Comparison of ENCODE assay signal across 6 cellular contexts in genomic region chrX:95836517-95836916, GRCh38.
"Had no signal": no experiment of that assay in that cellular context is flagged by ENCODE, and none has a peak within 500 bp of the region (broad histone marks: within the 10 kb centered on the region; RNA-seq: fewer than 3 reads in every experiment).

No MANE protein-coding gene starts in this region.

- H3K27ac ChIP-seq: HL-60 had no signal

- FAIRE-seq: HepG2, HTR-8/SVneo, K562 had no signal

- H3K4me3 ChIP-seq: K562 had no signal

- DNase-seq: IMR-90, KBM-7 had no signal
